Comparison of ENCODE assay signal across 22 cellular contexts in the genomic region with DNA sequence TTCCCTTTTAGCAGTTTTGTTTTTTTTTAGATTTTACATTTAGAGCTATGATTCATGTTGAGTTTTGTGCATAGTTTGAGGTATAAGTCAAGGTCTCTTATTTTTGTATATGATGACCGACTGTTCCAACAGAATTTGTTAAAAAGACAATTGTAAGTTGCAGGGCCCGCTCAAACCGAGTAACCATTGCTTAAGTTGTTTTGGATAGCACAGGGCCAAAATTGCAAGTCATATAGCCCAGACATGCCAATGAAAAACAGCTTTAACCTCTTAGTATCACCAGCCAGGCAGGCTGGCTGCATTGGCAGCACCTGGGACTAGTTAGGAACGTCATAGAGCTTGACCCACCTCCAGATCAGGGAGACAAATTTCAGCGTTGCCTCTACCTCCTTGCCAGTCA. TPM values are rescaled to one million over a fixed set of nuclear protein-coding genes. Genes with fewer than 3 reads are reported as not detected.
DNase-seq lines count a peak whose midpoint lies in the region; ATAC-seq and TF ChIP-seq lines count a peak whose summit lies in the region.
"Had no signal": no experiment of that assay in that cellular context is flagged by ENCODE, and none has a peak within 500 bp of the region (broad histone marks: within the 10 kb centered on the region; RNA-seq: fewer than 3 reads in every experiment).

No MANE protein-coding gene starts in this region.

- H3K9ac ChIP-seq in adipocyte (ENCODE audit: low read length) (no peak overlapping the region), smooth muscle cell (ENCODE audit: low read depth) (no peak overlapping the region)

- H3K27ac Mint-ChIP-seq in GM23338 = peak overlapping the region; percentile 68; the same call in 1 of the 2 replicates
- H3K27ac Mint-ChIP-seq in CD14-positive monocyte = peak overlapping the region in 1 of 7 donors; percentile 41
- H3K27ac Mint-ChIP-seq: activated naive CD8-positive, alpha-beta T cell; brain; immature natural killer cell had no signal

- TF ChIP-seq CTCF in GM23338 (conservative IDR thresholded peaks at IDR 0.05; ENCODE audit: low read depth in 2 of 2) (no peak), smooth muscle cell (IDR thresholded peaks at IDR 0.05; ENCODE audit: borderline replicate concordance, insufficient read depth, poor library complexity, severe bottlenecking) (no peak), CD14-positive monocyte (IDR thresholded peaks at IDR 0.05) (no peak)

- H3K4me3 Mint-ChIP-seq in GM23338 (no peak overlapping the region), CD14-positive monocyte (no peak overlapping the region)
- H3K4me3 Mint-ChIP-seq: activated naive CD8-positive, alpha-beta T cell; brain; immature natural killer cell had no signal

- H3K36me3 Mint-ChIP-seq in GM23338 (ENCODE audit: low read depth) = peaks cover 5% of the 10 kb centered on the region
- no peaks in the 10 kb centered on the region for H3K36me3 Mint-ChIP-seq in CD14-positive monocyte
- H3K36me3 Mint-ChIP-seq: activated naive CD8-positive, alpha-beta T cell; brain; immature natural killer cell had no signal

- H3K36me3 ChIP-seq in GM23338 (ENCODE audit: insufficient read depth) (no peaks in the 10 kb centered on the region), adipocyte (ENCODE audit: control insufficient read depth, insufficient read depth, low read length, severe bottlenecking) (no peaks in the 10 kb centered on the region), smooth muscle cell (ENCODE audit: low read depth) (no peaks in the 10 kb centered on the region)
- H3K36me3 ChIP-seq: heart right ventricle, thyroid gland had no signal

- H3F3A ChIP-seq in GM23338 (replicated peaks; ENCODE audit: low read depth) (no peaks in the 10 kb centered on the region), smooth muscle cell (ENCODE audit: low read depth) (no peaks in the 10 kb centered on the region)

- ATAC-seq in GM23338 (no peak), HG03039 (IDR thresholded peaks at IDR 0.05; ENCODE audit: unreplicated experiment) (no peak), HG03045 (IDR thresholded peaks at IDR 0.05; ENCODE audit: unreplicated experiment) (no peak)
- ATAC-seq: heart right ventricle, K562, Panc1 had no signal

- no peaks in the 10 kb centered on the region for H4K20me1 ChIP-seq in GM23338 (replicated peaks; ENCODE audit: insufficient read depth)
- no peaks in the 10 kb centered on the region for H4K20me1 ChIP-seq in smooth muscle cell (ENCODE audit: low read depth)

- intact Hi-C loops in CD14-positive monocyte (cut with micrococcal nuclease) = no loop called here

- H2AFZ ChIP-seq in GM23338 (peak overlapping the region; percentile 21; the same call in 1 of the 2 replicates), smooth muscle cell (ENCODE audit: low read depth) (no peak overlapping the region)

- H3K27ac ChIP-seq in GM23338 (ENCODE audit: low read depth) (no peak overlapping the region), smooth muscle cell (ENCODE audit: low read depth) (peak overlapping the region; percentile 1)
- H3K27ac ChIP-seq: dorsolateral prefrontal cortex, heart right ventricle, thyroid gland had no signal

- DNase-seq in GM23338 (ENCODE audit: low spot score) (no peak), adipocyte (ENCODE audit: low read depth) (peak; percentile 69), fibroblast of peridontal ligament (ENCODE audit: extremely low read depth) (peak; percentile 74), smooth muscle cell (lab: John Stamatoyannopoulos, UW; ENCODE audit: unreplicated experiment) (no peak), CD14-positive monocyte (ENCODE audit: low spot score) (no peak)
- DNase-seq: activated CD4-positive, CD25-positive, alpha-beta regulatory T cell treated with anti-CD3 and anti-CD28 coated beads, Interleukin-2, amount 50 U/mL, for 72 hours; activated CD8-positive, alpha-beta memory T cell treated with anti-CD3 and anti-CD28 coated beads for 24 hours; activated T-cell treated with anti-CD3 and anti-CD28 coated beads, Interleukin-2, amount 50 U/mL, for 48 hours; dorsolateral prefrontal cortex; heart right ventricle; immature natural killer cell; NCI-H187; NCI-H345; retina; stimulated activated naive CD4-positive, alpha-beta T cell; thyroid gland had no signal

- H3K27me3 Mint-ChIP-seq in GM23338 (ENCODE audit: insufficient read depth, low read depth, poor library complexity) = no peaks in the 10 kb centered on the region
- H3K27me3 Mint-ChIP-seq in CD14-positive monocyte (ENCODE audit: low read depth in 3 of 3) = peaks cover 0 to 5% (median 4%) of the 10 kb centered on the region in 3 donors
- H3K27me3 Mint-ChIP-seq: activated naive CD8-positive, alpha-beta T cell; brain had no signal

- no peaks in the 10 kb centered on the region for H3K9me3 ChIP-seq in adipocyte (ENCODE audit: control insufficient read depth, low read length)
- no peaks in the 10 kb centered on the region for H3K9me3 ChIP-seq in smooth muscle cell (replicated peaks; ENCODE audit: low read depth)
- H3K9me3 ChIP-seq: heart right ventricle, thyroid gland had no signal

- H3K4me1 ChIP-seq in GM23338 (ENCODE audit: insufficient read depth) (peaks cover 4% of the 10 kb centered on the region; the same call in 1 of the 2 replicates), adipocyte (ENCODE audit: control insufficient read depth, insufficient read depth, low read length) (peaks cover 26% of the 10 kb centered on the region), smooth muscle cell (ENCODE audit: low read depth) (no peaks in the 10 kb centered on the region)
- H3K4me1 ChIP-seq: heart right ventricle, thyroid gland had no signal

- no peak overlapping the region for H3K4me3 ChIP-seq in GM23338
- no peak overlapping the region for H3K4me3 ChIP-seq in adipocyte (ENCODE audit: low read length)
- no peak overlapping the region for H3K4me3 ChIP-seq in smooth muscle cell
- H3K4me3 ChIP-seq: dorsolateral prefrontal cortex, heart right ventricle, K562, thyroid gland had no signal

- H3K27me3 ChIP-seq in GM23338 (ENCODE audit: insufficient read depth) (no peaks in the 10 kb centered on the region), adipocyte (replicated peaks; ENCODE audit: control insufficient read depth, insufficient read depth, low read length) (no peaks in the 10 kb centered on the region), smooth muscle cell (ENCODE audit: low read depth) (no peaks in the 10 kb centered on the region)
- H3K27me3 ChIP-seq: dorsolateral prefrontal cortex, heart right ventricle, thyroid gland had no signal

- H3K4me1 Mint-ChIP-seq in GM23338 = peaks cover 11% of the 10 kb centered on the region
- no peaks in the 10 kb centered on the region for H3K4me1 Mint-ChIP-seq in CD14-positive monocyte
- H3K4me1 Mint-ChIP-seq: immature natural killer cell had no signal

- H3K9me3 Mint-ChIP-seq in GM23338 (peaks cover 5% of the 10 kb centered on the region), CD14-positive monocyte (no peaks in the 10 kb centered on the region)
- H3K9me3 Mint-ChIP-seq: immature natural killer cell had no signal

- H3K79me2 ChIP-seq in GM23338 (replicated peaks; ENCODE audit: insufficient read depth) = no peaks in the 10 kb centered on the region
- no peaks in the 10 kb centered on the region for H3K79me2 ChIP-seq in smooth muscle cell (ENCODE audit: low read depth)

- no peaks in the 10 kb centered on the region for H3K9me2 ChIP-seq in GM23338 (ENCODE audit: insufficient read depth)

- no peak overlapping the region for H3K4me2 ChIP-seq in GM23338
- H3K4me2 ChIP-seq in smooth muscle cell = no peak overlapping the region

- WGBS in smooth muscle cell (ENCODE audit: low lambda C conversion rate) = 82% methylated on average over 5 of the region's 5 CpGs

TF ChIP-seq in GM23338, 12 proteins besides CTCF, POLR2A, EP300 and RAD21 (continues in another document):
- no peak for TF ChIP-seq ETS1 (IDR thresholded peaks at IDR 0.05)
- TF ChIP-seq POLR2AphosphoS5 (IDR thresholded peaks at IDR 0.05; ENCODE audit: low read depth) = no peak
- no peak for TF ChIP-seq JUNB (IDR thresholded peaks at IDR 0.05; ENCODE audit: unreplicated experiment)
- TF ChIP-seq ZNF114 (CRISPR knock-in tag; IDR thresholded peaks at IDR 0.05) = no peak
- no peak for TF ChIP-seq CREB1 (CRISPR knock-in tag; IDR thresholded peaks at IDR 0.05; ENCODE audit: low read depth)
- TF ChIP-seq EZH2phosphoT487 (IDR thresholded peaks at IDR 0.05; ENCODE audit: unreplicated experiment) = no peak
- TF ChIP-seq EZH2 (IDR thresholded peaks at IDR 0.05; ENCODE audit: low read depth, unreplicated experiment) = no peak

RNA-seq across cellular contexts. Expression of gene PFDN4, which starts 47.3 kb away (rescaled TPM):
- total RNA-seq in GM23338 (2014; rRNA removed; shearing (Covaris generic)) = 105 and 196 TPM in 2 replicates
- polyA plus RNA-seq in GM23338 (2016; fragmentation: Nextera tagmentation; extraction: Ambion mirVana) = 477 and 584 TPM in 2 replicates
- total RNA-seq in smooth muscle cell = 198 and 240 TPM in 2 replicates
- polyA plus RNA-seq in smooth muscle cell = 47.6 and 60.3 TPM in 2 replicates
- 10 to 100 TPM; 32.1 to 49.0 TPM for polyA plus RNA-seq in CD14-positive monocyte

Comparison
In these comparisons a context has a peak if more than half of its experiments do, and no peak if none do; other contexts are left out.
1. DNase-seq: peak in adipocyte (single experiment) and fibroblast of peridontal ligament (single experiment); none in GM23338 (single experiment), smooth muscle cell (single experiment) and CD14-positive monocyte (single experiment).